Comparison of ENCODE assay signal across 8 cellular contexts in the genomic region with DNA sequence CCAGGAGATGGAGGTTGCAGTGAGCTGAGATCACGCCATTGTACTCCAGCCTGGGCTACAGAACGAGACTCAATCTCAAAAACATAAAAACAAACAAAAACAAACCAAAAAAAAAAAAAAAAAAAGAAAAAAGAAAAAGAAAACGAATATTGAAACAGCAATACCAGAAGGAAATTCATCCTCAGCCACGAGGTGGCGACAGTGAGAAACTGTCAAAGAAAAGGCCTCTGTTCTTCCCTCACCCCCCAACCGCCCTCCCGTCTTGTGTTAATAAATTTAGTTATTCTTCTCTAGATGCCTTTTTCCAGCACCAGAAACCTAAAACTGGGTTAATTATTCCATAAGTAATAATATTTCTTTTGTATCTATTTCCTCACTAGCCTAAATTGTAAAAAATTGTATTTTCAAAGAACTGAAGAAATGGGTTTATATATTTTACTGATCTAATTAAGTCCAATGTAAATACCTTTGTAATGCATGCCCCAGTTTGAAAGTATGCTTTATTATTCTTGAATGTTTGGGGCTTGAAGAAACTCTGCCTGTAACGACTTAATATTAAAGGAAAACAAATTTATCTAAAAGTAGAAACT. TPM values are rescaled to one million over a fixed set of nuclear protein-coding genes. Genes with fewer than 3 reads are reported as not detected.
A peak's percentile ranks its signal among the peaks of the same experiment; 100 is the strongest.
DNase-seq lines count a peak whose midpoint lies in the region; ATAC-seq and TF ChIP-seq lines count a peak whose summit lies in the region.

No MANE protein-coding gene starts in this region.

- DNase-seq in natural killer cell: no peak
- no peak for DNase-seq in natural killer cell treated with Interleukin-12 subunit alpha and Interleukin-12 subunit beta and Interleukin-15 and Interleukin-18, amount 100 ng/mL, for 72 hours (ENCODE audit: low spot score)
- DNase-seq in M059J (ENCODE audit: low read depth): peak; percentile 23
- DNase-seq in activated CD8-positive, alpha-beta memory T cell treated with anti-CD3 and anti-CD28 coated beads for 48 hours (ENCODE audit: low read depth in 2 of 3, low spot score in 2 of 3): peak in 2 of 3 experiments; percentile 2 to 24
- peak; percentile 38 for DNase-seq in fibroblast of pulmonary artery (ENCODE audit: low read depth)
- peak; percentile 65 to 69 for DNase-seq in stimulated activated CD4-positive, alpha-beta T cell treated with anti-CD3 and anti-CD28 coated beads, Interleukin-2, amount 100 ng/mL, for 24 hours
- DNase-seq in NCI-H345 treated with DMSO at 0.1 percent for 48 hours (lab: John Stamatoyannopoulos, UW; ENCODE audit: unreplicated experiment): no peak

- intact Hi-C loops in natural killer cell (cut with micrococcal nuclease): no loop called here

- no peak overlapping the region for H3K4me3 Mint-ChIP-seq in natural killer cell
- no peak overlapping the region for H3K4me3 Mint-ChIP-seq in natural killer cell treated with Interleukin-12 subunit alpha and Interleukin-12 subunit beta and Interleukin-15 and Interleukin-18, amount 100 ng/mL, for 72 hours

- no peak overlapping the region for H3K4me3 ChIP-seq in fibroblast of pulmonary artery (replicated peaks; ENCODE audit: low read depth, low read length)

- no peaks in the 10 kb centered on the region for H3K4me1 Mint-ChIP-seq in natural killer cell
- H3K4me1 Mint-ChIP-seq in natural killer cell treated with Interleukin-12 subunit alpha and Interleukin-12 subunit beta and Interleukin-15 and Interleukin-18, amount 100 ng/mL, for 72 hours (ENCODE audit: low read depth in 2 of 2): no peaks in the 10 kb centered on the region

- no peaks in the 10 kb centered on the region for H3K9me3 Mint-ChIP-seq in natural killer cell
- peaks cover 7% of the 10 kb centered on the region for H3K9me3 Mint-ChIP-seq in natural killer cell treated with Interleukin-12 subunit alpha and Interleukin-12 subunit beta and Interleukin-15 and Interleukin-18, amount 100 ng/mL, for 72 hours

- peak; percentile 39 for TF ChIP-seq CTCF in natural killer cell (IDR thresholded peaks at IDR 0.05)
- TF ChIP-seq CTCF in fibroblast of pulmonary artery (IDR thresholded peaks at IDR 0.05; ENCODE audit: low read length, missing control alignments): peak; percentile 44

- no peak overlapping the region for H3K27ac Mint-ChIP-seq in natural killer cell
- no peak overlapping the region for H3K27ac Mint-ChIP-seq in natural killer cell treated with Interleukin-12 subunit alpha and Interleukin-12 subunit beta and Interleukin-15 and Interleukin-18, amount 100 ng/mL, for 72 hours

- H3K36me3 Mint-ChIP-seq in natural killer cell: no peaks in the 10 kb centered on the region
- H3K36me3 Mint-ChIP-seq in natural killer cell treated with Interleukin-12 subunit alpha and Interleukin-12 subunit beta and Interleukin-15 and Interleukin-18, amount 100 ng/mL, for 72 hours: peaks cover 11% of the 10 kb centered on the region

- no peaks in the 10 kb centered on the region for H3K27me3 Mint-ChIP-seq in natural killer cell (ENCODE audit: low read depth in 2 of 2)
- peaks cover 6 to 20% of the 10 kb centered on the region in 2 donors for H3K27me3 Mint-ChIP-seq in natural killer cell treated with Interleukin-12 subunit alpha and Interleukin-12 subunit beta and Interleukin-15 and Interleukin-18, amount 100 ng/mL, for 72 hours

- ATAC-seq in natural killer cell (no peak), GM18498 (IDR thresholded peaks at IDR 0.05; ENCODE audit: unreplicated experiment) (no peak)
- no peak for ATAC-seq in natural killer cell treated with Interleukin-12 subunit alpha and Interleukin-12 subunit beta and Interleukin-15 and Interleukin-18, amount 100 ng/mL, for 72 hours

RNA-seq across cellular contexts. Expression of gene LIG4, which starts 38.6 kb away (rescaled TPM):
- total RNA-seq in natural killer cell: 1 to 10 TPM; 7.7 to 8.5 (median 7.9) TPM
- 10 to 100 TPM; 13.7 to 21.8 TPM for total RNA-seq in natural killer cell treated with Interleukin-12 subunit alpha and Interleukin-12 subunit beta and Interleukin-15 and Interleukin-18, amount 100 ng/mL, for 72 hours
- total RNA-seq in M059J (2014; rRNA removed; shearing (Covaris generic)): 7.8 and 8.3 TPM in 2 replicates

RNA-seq across cellular contexts. Expression of gene ABHD13, which starts 41.4 kb away (rescaled TPM):
- 10 to 100 TPM; 12.3 to 14.7 (median 12.9) TPM for total RNA-seq in natural killer cell
- total RNA-seq in natural killer cell treated with Interleukin-12 subunit alpha and Interleukin-12 subunit beta and Interleukin-15 and Interleukin-18, amount 100 ng/mL, for 72 hours: 1 to 10 TPM; 6.5 to 9.9 TPM
- 4.4 and 5.4 TPM in 2 replicates for total RNA-seq in M059J (2014; rRNA removed; shearing (Covaris generic))

Comparison
In these comparisons a context has a peak if more than half of its experiments do, and no peak if none do; other contexts are left out.
1. DNase-seq: peak in M059J (single experiment), activated CD8-positive, alpha-beta memory T cell treated with anti-CD3 and anti-CD28 coated beads for 48 hours (2 of 3), fibroblast of pulmonary artery (single experiment) and stimulated activated CD4-positive, alpha-beta T cell treated with anti-CD3 and anti-CD28 coated beads, Interleukin-2, amount 100 ng/mL, for 24 hours (2 of 2); none in natural killer cell (single experiment), natural killer cell treated with Interleukin-12 subunit alpha and Interleukin-12 subunit beta and Interleukin-15 and Interleukin-18, amount 100 ng/mL, for 72 hours (single experiment) and NCI-H345 treated with DMSO at 0.1 percent for 48 hours (single experiment).